Comparison of ENCODE assay signal across 1 cellular context in genomic region chr2:78992451-78992806, GRCh38.
TF ChIP-seq lines count a peak whose summit lies in the region.

No MANE protein-coding gene starts in this region.

TF ChIP-seq in GM23338, 12 proteins besides CTCF, POLR2A, EP300 and RAD21 (continued from another document):
- no peak for TF ChIP-seq ZNF462 (CRISPR knock-in tag; IDR thresholded peaks at IDR 0.05)
TF ChIP-seq in GM23338: peak in this region for 0.
